In the genomic region with DNA sequence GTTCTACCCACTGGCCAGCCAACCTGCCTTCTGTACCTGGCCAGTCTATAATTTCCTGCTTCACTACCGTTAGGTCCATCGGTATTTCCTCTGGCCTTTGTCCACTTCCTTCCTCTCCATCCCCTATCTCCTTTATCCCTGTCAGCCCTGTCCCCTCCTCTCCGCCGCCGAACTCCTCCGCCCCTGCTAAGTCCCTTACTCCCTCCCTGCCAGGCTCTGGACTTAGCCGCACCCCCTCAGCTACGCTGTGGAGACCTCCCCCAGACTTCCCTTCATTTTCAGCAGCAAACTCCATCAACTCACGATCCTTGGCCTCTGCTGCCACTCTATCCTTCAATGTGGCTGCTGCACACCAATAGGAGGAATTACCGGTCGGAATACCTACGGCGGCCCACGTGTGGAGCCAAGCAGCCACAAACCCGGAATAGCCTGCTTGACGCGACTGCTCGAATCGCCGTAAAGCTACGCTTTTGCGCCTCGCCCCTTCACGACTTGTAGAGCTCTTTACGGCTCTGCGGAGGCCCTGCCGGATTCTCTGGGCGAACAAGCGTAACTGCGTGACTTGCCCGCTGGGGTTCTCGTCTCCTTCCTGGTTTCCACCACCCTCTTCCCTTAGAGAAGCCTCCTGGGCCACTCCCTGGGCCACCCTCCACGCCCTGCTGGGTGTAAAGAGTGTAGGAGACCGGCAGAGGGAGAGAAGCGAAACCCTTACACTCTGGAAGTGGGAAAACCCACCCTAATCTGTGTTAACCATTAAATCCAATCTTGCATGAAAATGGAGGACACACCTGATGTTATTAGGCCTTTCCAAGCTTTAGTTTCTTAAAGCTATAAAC, we compare ENCODE assay signal across 8 cellular contexts. TPM values are rescaled to one million over a fixed set of nuclear protein-coding genes. Genes with fewer than 3 reads are reported as not detected.
DNase-seq lines count a peak whose midpoint lies in the region; ATAC-seq, FAIRE-seq and TF ChIP-seq lines count a peak whose summit lies in the region.

A gene with protein sequence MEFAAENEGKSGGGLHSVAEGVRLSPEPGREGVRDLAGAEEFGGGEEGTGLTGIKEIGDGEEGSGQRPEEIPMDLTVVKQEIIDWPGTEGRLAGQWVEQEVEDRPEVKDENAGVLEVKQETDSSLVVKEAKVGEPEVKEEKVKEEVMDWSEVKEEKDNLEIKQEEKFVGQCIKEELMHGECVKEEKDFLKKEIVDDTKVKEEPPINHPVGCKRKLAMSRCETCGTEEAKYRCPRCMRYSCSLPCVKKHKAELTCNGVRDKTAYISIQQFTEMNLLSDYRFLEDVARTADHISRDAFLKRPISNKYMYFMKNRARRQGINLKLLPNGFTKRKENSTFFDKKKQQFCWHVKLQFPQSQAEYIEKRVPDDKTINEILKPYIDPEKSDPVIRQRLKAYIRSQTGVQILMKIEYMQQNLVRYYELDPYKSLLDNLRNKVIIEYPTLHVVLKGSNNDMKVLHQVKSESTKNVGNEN (minus strand): TSS at position 444 of the 836 bp plus-strand sequence. CDS start 149 bp downstream, at position 295.

- H3K27ac ChIP-seq in keratinocyte (ENCODE audit: control insufficient read depth, insufficient read depth, low read length), result peak within 1 kb of the TSS; percentile 66

- H3K9me3 ChIP-seq in keratinocyte (ENCODE audit: control insufficient read depth, low read depth, low read length), result no peaks in the 10 kb centered on the region

- FAIRE-seq in keratinocyte (lab: Jason Lieb, UNC), result peak; percentile 83

- dilution Hi-C loops in keratinocyte (cut with MboI; ENCODE audit: extremely low pct_ligation_motif_present, low sequenced_read_pairs), result no loop called here

- H3K4me2 ChIP-seq in keratinocyte (ENCODE audit: control insufficient read depth, extremely low read depth, insufficient read depth, low read depth, low read length), result peak within 1 kb of the TSS; percentile 93

- H4K20me1 ChIP-seq in keratinocyte (ENCODE audit: control insufficient read depth, extremely low read depth, insufficient read depth, low read length), result no peaks in the 10 kb centered on the region

- ATAC-seq in GM19035 (IDR thresholded peaks at IDR 0.05; ENCODE audit: unreplicated experiment), result peak; percentile 87
- peak; percentile 90 for ATAC-seq in HG03342 (IDR thresholded peaks at IDR 0.05; ENCODE audit: unreplicated experiment)

- H3K9ac ChIP-seq in keratinocyte (ENCODE audit: control insufficient read depth, extremely low read depth, insufficient read depth, low read length), result peak within 1 kb of the TSS; percentile 84

- peaks cover 8% of the 10 kb centered on the region for H3K4me1 ChIP-seq in keratinocyte (ENCODE audit: control insufficient read depth, extremely low read depth, insufficient read depth, low read length)

- no peaks in the 10 kb centered on the region for H3K9me1 ChIP-seq in keratinocyte (ENCODE audit: control insufficient read depth, extremely low read depth, insufficient read depth, low read length)

- H3K79me2 ChIP-seq in keratinocyte (ENCODE audit: control insufficient read depth, insufficient read depth, low read length), result peaks cover 45% of the 10 kb centered on the region

- H2AFZ ChIP-seq in keratinocyte (ENCODE audit: control insufficient read depth, low read length), result peak within 1 kb of the TSS; percentile 96

- peak in 2 of 3 experiments; percentile 54 to 68 for TF ChIP-seq CTCF in keratinocyte (optimal IDR thresholded peaks at IDR 0.05 in 1 of 3, IDR thresholded peaks at IDR 0.05 in 1 of 3, conservative IDR thresholded peaks at IDR 0.05 in 1 of 3; ENCODE audit: extremely low read depth in 1 of 3, insufficient read depth in 2 of 3, low read length in 3 of 3)

- DNase-seq in Ammon's horn (ENCODE audit: low spot score) (peak; percentile 96), NCI-H345 treated with DMSO at 0.1 percent for 48 hours (lab: John Stamatoyannopoulos, UW; ENCODE audit: unreplicated experiment) (peak; percentile 87), cerebellar nuclear complex (lab: John Stamatoyannopoulos, UW) (peak; percentile 32 to 41), keratinocyte (ENCODE audit: low read depth, low spot score) (peak; percentile 95)
- DNase-seq in activated CD4-positive, CD25-positive, alpha-beta regulatory T cell treated with anti-CD3 and anti-CD28 coated beads, Interleukin-2, amount 50 U/mL, for 16 hours (ENCODE audit: low read depth, low spot score), result peak; percentile 76
- DNase-seq in stimulated activated CD4-positive, alpha-beta T cell treated with anti-CD3 and anti-CD28 coated beads, Interleukin-12 subunit alpha, Interleukin-12 subunit beta, amount 100 ng/mL, for 48 hours (ENCODE audit: low read depth in 2 of 3, low spot score in 1 of 3), result peak; percentile 61 to 82 (median 82)

- peak within 1 kb of the TSS; percentile 74 to 96 (median 84) for H3K4me3 ChIP-seq in keratinocyte (ENCODE audit: control insufficient read depth in 2 of 3, extremely low read depth in 1 of 3, insufficient read depth in 2 of 3, low read depth in 1 of 3, low read length in 3 of 3)

- peaks cover 7% of the 10 kb centered on the region in 2 experiments for H3K36me3 ChIP-seq in keratinocyte (ENCODE audit: control insufficient read depth in 2 of 2, extremely low read depth in 1 of 2, insufficient read depth in 2 of 2, low read length in 2 of 2)

- no peaks in the 10 kb centered on the region for H3K27me3 ChIP-seq in keratinocyte (ENCODE audit: control insufficient read depth, extremely low read depth, insufficient read depth, low read length)

RNA-seq across cellular contexts. Expression of the gene that starts here (rescaled TPM):
- polyA plus RNA-seq in keratinocyte, result 10.6 to 20.9 TPM (median 11.3 TPM) in 3 replicates
- polyA plus RNA-seq in keratinocyte (2011; ENCODE audit: low read depth), result 7.2 TPM
- 12.0 and 19.0 TPM in 2 replicates for polyA plus RNA-seq in keratinocyte (2011; cell fraction: cytosol; rRNA removed)
- 24.7 and 30.0 TPM in 2 replicates for polyA plus RNA-seq in keratinocyte (2011; cell fraction: nucleus; rRNA removed)
- polyA plus RNA-seq in keratinocyte (2012; ENCODE audit: low replicate concordance), result 12.3 and 24.9 TPM in 2 replicates
- polyA minus RNA-seq in keratinocyte, result 5.1 to 10.2 TPM (median 7.0 TPM) in 3 replicates
- 4.2 TPM for polyA minus RNA-seq in keratinocyte (2011; cell fraction: cytosol; rRNA and poly(A)+ RNA removed)
- 6.2 and 14.3 TPM in 2 replicates for polyA minus RNA-seq in keratinocyte (2011; cell fraction: nucleus; rRNA and poly(A)+ RNA removed)

Comparison
In these comparisons a context has a peak if more than half of its experiments do, and no peak if none do; other contexts are left out.
1. Peak in every context shown above with its lines: DNase-seq, ATAC-seq, H3K4me3 ChIP-seq and H3K27ac ChIP-seq.
2. DNase-seq: peak in every context shown above with its lines; median percentile 96 in Ammon's horn; 95 in keratinocyte; 87 in NCI-H345 treated with DMSO at 0.1 percent for 48 hours; 82 in stimulated activated CD4-positive, alpha-beta T cell treated with anti-CD3 and anti-CD28 coated beads, Interleukin-12 subunit alpha, Interleukin-12 subunit beta, amount 100 ng/mL, for 48 hours; 76 in activated CD4-positive, CD25-positive, alpha-beta regulatory T cell treated with anti-CD3 and anti-CD28 coated beads, Interleukin-2, amount 50 U/mL, for 16 hours; 36 in cerebellar nuclear complex.